In genomic region chr14:105414456-105415371, GRCh38 we compare ENCODE assay signal across 1 cellular context.
TF ChIP-seq lines count a peak whose summit lies in the region.

No MANE protein-coding gene starts in this region.

TF ChIP-seq in HepG2, 621 proteins besides CTCF, POLR2A, EP300 and RAD21 (continues in another document):
- TF ChIP-seq ZSCAN20 (CRISPR knock-in tag; IDR thresholded peaks at IDR 0.05; ENCODE audit: borderline replicate concordance), result peak; percentile 80; the same call in 1 of the 2 replicates
- 0 out of 2 replicates have a peak, but pooled peaks have one; percentile 15 for TF ChIP-seq ZBTB3 (CRISPR knock-in tag; IDR thresholded peaks at IDR 0.05; ENCODE audit: borderline replicate concordance, low read depth)
- TF ChIP-seq NFE2L1 (CRISPR knock-in tag; IDR thresholded peaks at IDR 0.05; ENCODE audit: borderline replicate concordance), result no peak
- no peak for TF ChIP-seq CSRNP2 (CRISPR knock-in tag; conservative IDR thresholded peaks at IDR 0.05; ENCODE audit: low read depth)
- TF ChIP-seq TAF1 (CRISPR knock-in tag; IDR thresholded peaks at IDR 0.05), result no peak
- no peak for TF ChIP-seq ZNF431 (CRISPR knock-in tag; IDR thresholded peaks at IDR 0.05; ENCODE audit: borderline replicate concordance, low read depth)
- no peak for TF ChIP-seq ZHX2 (IDR thresholded peaks at IDR 0.05; ENCODE audit: low read depth)
- no peak for TF ChIP-seq ZHX2 (CRISPR knock-in tag; IDR thresholded peaks at IDR 0.05; ENCODE audit: borderline replicate concordance)
- no peak; the same call in 1 of the 2 replicates for TF ChIP-seq ZNF589 (CRISPR knock-in tag; conservative IDR thresholded peaks at IDR 0.05)
- TF ChIP-seq, protein P1, sequence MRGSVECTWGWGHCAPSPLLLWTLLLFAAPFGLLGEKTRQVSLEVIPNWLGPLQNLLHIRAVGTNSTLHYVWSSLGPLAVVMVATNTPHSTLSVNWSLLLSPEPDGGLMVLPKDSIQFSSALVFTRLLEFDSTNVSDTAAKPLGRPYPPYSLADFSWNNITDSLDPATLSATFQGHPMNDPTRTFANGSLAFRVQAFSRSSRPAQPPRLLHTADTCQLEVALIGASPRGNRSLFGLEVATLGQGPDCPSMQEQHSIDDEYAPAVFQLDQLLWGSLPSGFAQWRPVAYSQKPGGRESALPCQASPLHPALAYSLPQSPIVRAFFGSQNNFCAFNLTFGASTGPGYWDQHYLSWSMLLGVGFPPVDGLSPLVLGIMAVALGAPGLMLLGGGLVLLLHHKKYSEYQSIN (CRISPR knock-in tag; IDR thresholded peaks at IDR 0.05; ENCODE audit: borderline replicate concordance), result no peak
- TF ChIP-seq SAFB2 (CRISPR knock-in tag; IDR thresholded peaks at IDR 0.05; ENCODE audit: borderline replicate concordance, low read depth), result 0 out of 2 replicates have a peak, but pooled peaks have one; percentile 83
- TF ChIP-seq, protein P2, sequence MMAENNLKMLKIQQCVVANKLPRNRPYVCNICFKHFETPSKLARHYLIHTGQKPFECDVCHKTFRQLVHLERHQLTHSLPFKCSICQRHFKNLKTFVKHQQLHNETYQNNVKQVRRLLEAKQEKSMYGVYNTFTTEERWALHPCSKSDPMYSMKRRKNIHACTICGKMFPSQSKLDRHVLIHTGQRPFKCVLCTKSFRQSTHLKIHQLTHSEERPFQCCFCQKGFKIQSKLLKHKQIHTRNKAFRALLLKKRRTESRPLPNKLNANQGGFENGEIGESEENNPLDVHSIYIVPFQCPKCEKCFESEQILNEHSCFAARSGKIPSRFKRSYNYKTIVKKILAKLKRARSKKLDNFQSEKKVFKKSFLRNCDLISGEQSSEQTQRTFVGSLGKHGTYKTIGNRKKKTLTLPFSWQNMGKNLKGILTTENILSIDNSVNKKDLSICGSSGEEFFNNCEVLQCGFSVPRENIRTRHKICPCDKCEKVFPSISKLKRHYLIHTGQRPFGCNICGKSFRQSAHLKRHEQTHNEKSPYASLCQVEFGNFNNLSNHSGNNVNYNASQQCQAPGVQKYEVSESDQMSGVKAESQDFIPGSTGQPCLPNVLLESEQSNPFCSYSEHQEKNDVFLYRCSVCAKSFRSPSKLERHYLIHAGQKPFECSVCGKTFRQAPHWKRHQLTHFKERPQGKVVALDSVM (CRISPR knock-in tag; IDR thresholded peaks at IDR 0.05), result no peak
- TF ChIP-seq, protein P3, sequence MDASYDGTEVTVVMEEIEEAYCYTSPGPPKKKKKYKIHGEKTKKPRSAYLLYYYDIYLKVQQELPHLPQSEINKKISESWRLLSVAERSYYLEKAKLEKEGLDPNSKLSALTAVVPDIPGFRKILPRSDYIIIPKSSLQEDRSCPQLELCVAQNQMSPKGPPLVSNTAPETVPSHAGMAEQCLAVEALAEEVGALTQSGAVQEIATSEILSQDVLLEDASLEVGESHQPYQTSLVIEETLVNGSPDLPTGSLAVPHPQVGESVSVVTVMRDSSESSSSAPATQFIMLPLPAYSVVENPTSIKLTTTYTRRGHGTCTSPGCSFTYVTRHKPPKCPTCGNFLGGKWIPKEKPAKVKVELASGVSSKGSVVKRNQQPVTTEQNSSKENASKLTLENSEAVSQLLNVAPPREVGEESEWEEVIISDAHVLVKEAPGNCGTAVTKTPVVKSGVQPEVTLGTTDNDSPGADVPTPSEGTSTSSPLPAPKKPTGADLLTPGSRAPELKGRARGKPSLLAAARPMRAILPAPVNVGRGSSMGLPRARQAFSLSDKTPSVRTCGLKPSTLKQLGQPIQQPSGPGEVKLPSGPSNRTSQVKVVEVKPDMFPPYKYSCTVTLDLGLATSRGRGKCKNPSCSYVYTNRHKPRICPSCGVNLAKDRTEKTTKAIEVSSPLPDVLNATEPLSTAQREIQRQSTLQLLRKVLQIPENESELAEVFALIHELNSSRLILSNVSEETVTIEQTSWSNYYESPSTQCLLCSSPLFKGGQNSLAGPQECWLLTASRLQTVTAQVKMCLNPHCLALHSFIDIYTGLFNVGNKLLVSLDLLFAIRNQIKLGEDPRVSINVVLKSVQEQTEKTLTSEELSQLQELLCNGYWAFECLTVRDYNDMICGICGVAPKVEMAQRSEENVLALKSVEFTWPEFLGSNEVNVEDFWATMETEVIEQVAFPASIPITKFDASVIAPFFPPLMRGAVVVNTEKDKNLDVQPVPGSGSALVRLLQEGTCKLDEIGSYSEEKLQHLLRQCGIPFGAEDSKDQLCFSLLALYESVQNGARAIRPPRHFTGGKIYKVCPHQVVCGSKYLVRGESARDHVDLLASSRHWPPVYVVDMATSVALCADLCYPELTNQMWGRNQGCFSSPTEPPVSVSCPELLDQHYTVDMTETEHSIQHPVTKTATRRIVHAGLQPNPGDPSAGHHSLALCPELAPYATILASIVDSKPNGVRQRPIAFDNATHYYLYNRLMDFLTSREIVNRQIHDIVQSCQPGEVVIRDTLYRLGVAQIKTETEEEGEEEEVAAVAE (CRISPR knock-in tag; IDR thresholded peaks at IDR 0.05; ENCODE audit: borderline replicate concordance), result no peak
- TF ChIP-seq FOXA1 (IDR thresholded peaks at IDR 0.05), result no peak
- TF ChIP-seq FOXA1 (CRISPR knock-in tag; IDR thresholded peaks at IDR 0.05), result no peak
- TF ChIP-seq ZNF660 (CRISPR knock-in tag; IDR thresholded peaks at IDR 0.05; ENCODE audit: borderline replicate concordance, low read depth), result no peak
- TF ChIP-seq, protein P4, sequence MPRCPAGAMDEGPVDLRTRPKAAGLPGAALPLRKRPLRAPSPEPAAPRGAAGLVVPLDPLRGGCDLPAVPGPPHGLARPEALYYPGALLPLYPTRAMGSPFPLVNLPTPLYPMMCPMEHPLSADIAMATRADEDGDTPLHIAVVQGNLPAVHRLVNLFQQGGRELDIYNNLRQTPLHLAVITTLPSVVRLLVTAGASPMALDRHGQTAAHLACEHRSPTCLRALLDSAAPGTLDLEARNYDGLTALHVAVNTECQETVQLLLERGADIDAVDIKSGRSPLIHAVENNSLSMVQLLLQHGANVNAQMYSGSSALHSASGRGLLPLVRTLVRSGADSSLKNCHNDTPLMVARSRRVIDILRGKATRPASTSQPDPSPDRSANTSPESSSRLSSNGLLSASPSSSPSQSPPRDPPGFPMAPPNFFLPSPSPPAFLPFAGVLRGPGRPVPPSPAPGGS (CRISPR knock-in tag; IDR thresholded peaks at IDR 0.05), result no peak
- no peak; the same call in 1 of the 2 replicates for TF ChIP-seq ZBTB7A (CRISPR knock-in tag; IDR thresholded peaks at IDR 0.05)
- TF ChIP-seq SP140L (CRISPR knock-in tag; IDR thresholded peaks at IDR 0.05; ENCODE audit: borderline replicate concordance), result no peak
- peak; percentile 79 for TF ChIP-seq ZFX (CRISPR knock-in tag; IDR thresholded peaks at IDR 0.05; ENCODE audit: low read depth)
- TF ChIP-seq RBM39 (IDR thresholded peaks at IDR 0.05; ENCODE audit: low read depth, low read length, poor library complexity, severe bottlenecking), result no peak
- TF ChIP-seq MXD4 (CRISPR knock-in tag; IDR thresholded peaks at IDR 0.05), result no peak
- TF ChIP-seq SATB2 (CRISPR knock-in tag; IDR thresholded peaks at IDR 0.05), result no peak
- no peak for TF ChIP-seq ZNF891 (CRISPR knock-in tag; IDR thresholded peaks at IDR 0.05)
- peak; percentile 85 for TF ChIP-seq AGO1 (IDR thresholded peaks at IDR 0.05; ENCODE audit: low read depth, low read length, poor library complexity, severe bottlenecking)
- no peak for TF ChIP-seq ZNF598 (CRISPR knock-in tag; IDR thresholded peaks at IDR 0.05; ENCODE audit: borderline replicate concordance)
- no peak for TF ChIP-seq SNAPC5 (CRISPR knock-in tag; IDR thresholded peaks at IDR 0.05; ENCODE audit: borderline replicate concordance)
- TF ChIP-seq ZNF577 (CRISPR knock-in tag; IDR thresholded peaks at IDR 0.05; ENCODE audit: borderline replicate concordance, low read depth), result no peak
- TF ChIP-seq, protein P5, sequence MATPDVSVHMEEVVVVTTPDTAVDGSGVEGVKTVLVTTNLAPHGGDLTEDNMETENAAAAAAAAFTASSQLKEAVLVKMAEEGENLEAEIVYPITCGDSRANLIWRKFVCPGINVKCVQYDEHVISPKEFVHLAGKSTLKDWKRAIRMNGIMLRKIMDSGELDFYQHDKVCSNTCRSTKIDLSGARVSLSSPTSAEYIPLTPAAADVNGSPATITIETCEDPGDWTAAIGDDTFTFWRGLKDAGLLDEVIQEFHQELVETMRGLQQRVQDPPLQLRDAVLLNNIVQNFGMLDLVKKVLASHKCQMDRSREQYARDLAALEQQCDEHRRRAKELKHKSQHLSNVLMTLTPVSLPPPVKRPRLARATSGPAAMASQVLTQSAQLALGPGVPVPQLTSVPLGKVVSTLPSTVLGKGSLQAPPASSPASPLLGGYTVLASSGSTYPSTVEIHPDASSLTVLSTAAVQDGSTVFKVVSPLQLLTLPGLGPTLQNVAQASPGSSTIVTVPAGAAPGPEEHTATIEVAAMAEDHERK (CRISPR knock-in tag; IDR thresholded peaks at IDR 0.05; ENCODE audit: low read depth), result no peak
- 0 out of 2 replicates have a peak, but pooled peaks have one; percentile 37 for TF ChIP-seq SPEN (CRISPR knock-in tag; IDR thresholded peaks at IDR 0.05; ENCODE audit: low read depth)
- no peak for TF ChIP-seq ZNF354B (CRISPR knock-in tag; IDR thresholded peaks at IDR 0.05)
- TF ChIP-seq HOXA5 (CRISPR knock-in tag; IDR thresholded peaks at IDR 0.05), result no peak
- TF ChIP-seq, protein P6, sequence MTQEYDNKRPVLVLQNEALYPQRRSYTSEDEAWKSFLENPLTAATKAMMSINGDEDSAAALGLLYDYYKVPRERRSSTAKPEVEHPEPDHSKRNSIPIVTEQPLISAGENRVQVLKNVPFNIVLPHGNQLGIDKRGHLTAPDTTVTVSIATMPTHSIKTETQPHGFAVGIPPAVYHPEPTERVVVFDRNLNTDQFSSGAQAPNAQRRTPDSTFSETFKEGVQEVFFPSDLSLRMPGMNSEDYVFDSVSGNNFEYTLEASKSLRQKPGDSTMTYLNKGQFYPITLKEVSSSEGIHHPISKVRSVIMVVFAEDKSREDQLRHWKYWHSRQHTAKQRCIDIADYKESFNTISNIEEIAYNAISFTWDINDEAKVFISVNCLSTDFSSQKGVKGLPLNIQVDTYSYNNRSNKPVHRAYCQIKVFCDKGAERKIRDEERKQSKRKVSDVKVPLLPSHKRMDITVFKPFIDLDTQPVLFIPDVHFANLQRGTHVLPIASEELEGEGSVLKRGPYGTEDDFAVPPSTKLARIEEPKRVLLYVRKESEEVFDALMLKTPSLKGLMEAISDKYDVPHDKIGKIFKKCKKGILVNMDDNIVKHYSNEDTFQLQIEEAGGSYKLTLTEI (CRISPR knock-in tag; conservative IDR thresholded peaks at IDR 0.05), result no peak
- no peak for TF ChIP-seq NR2C2 (CRISPR knock-in tag; IDR thresholded peaks at IDR 0.05; ENCODE audit: borderline replicate concordance)
- TF ChIP-seq, protein P7, sequence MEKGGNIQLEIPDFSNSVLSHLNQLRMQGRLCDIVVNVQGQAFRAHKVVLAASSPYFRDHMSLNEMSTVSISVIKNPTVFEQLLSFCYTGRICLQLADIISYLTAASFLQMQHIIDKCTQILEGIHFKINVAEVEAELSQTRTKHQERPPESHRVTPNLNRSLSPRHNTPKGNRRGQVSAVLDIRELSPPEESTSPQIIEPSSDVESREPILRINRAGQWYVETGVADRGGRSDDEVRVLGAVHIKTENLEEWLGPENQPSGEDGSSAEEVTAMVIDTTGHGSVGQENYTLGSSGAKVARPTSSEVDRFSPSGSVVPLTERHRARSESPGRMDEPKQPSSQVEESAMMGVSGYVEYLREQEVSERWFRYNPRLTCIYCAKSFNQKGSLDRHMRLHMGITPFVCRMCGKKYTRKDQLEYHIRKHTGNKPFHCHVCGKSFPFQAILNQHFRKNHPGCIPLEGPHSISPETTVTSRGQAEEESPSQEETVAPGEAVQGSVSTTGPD (CRISPR knock-in tag; IDR thresholded peaks at IDR 0.05), result no peak
